In genomic region chr4:4185528-4185927, GRCh38 we compare ENCODE assay signal across 39 cellular contexts. TPM values are rescaled to one million over a fixed set of nuclear protein-coding genes. Genes with fewer than 3 reads are reported as not detected.
"Had no signal": no experiment of that assay in that cellular context is flagged by ENCODE, and none has a peak within 500 bp of the region (broad histone marks: within the 10 kb centered on the region; RNA-seq: fewer than 3 reads in every experiment).

No MANE protein-coding gene starts in this region.

- H3K4me1 Mint-ChIP-seq: activated B cell treated with CpG ODN at 0.5 μM for 24 hours; activated CD4-positive, alpha-beta T cell treated with anti-CD3 and anti-CD28 coated beads, Interleukin-2, amount 10 ng/mL, durations not matched to agents 24 days and 14 days; activated naive CD8-positive, alpha-beta T cell treated with anti-CD3 and anti-CD28 coated beads for 36 hours; activated T-helper 17 cell treated with anti-CD3 and anti-CD28 coated beads, Interleukin-2, amount 50 U/mL, for 72 hours had no signal

- H3K4me1 ChIP-seq: adrenal gland, body of pancreas, breast epithelium had no signal

- H3K9me3 ChIP-seq: adrenal gland, body of pancreas, breast epithelium had no signal

- H3K27ac Mint-ChIP-seq: activated B cell treated with CpG ODN at 0.5 μM for 24 hours; activated CD4-positive, alpha-beta memory T cell treated with anti-CD3 and anti-CD28 coated beads for 36 hours; activated CD4-positive, alpha-beta T cell treated with anti-CD3 and anti-CD28 coated beads, Interleukin-2, amount 10 ng/mL, durations not matched to agents 24 days and 14 days; activated CD8-positive, alpha-beta T cell treated with anti-CD3 and anti-CD28 coated beads for 36 hours; activated naive CD4-positive, alpha-beta T cell treated with anti-CD3 and anti-CD28 coated beads for 36 hours; activated naive CD4-positive, alpha-beta T cell treated with anti-CD3 and anti-CD28 coated beads, Interleukin-2, amount 50 U/mL, for 72 hours; activated naive CD8-positive, alpha-beta T cell treated with anti-CD3 and anti-CD28 coated beads for 36 hours; activated T-cell treated with anti-CD3 and anti-CD28 coated beads, Interleukin-2, amount 50 U/mL, for 72 hours; activated T-helper 1 cell treated with anti-CD3 and anti-CD28 coated beads, Interleukin-12 subunit alpha, Interleukin-12 subunit beta, Interleukin-2, Interleukin-4 antibody, amounts not matched to agents 30 ng/mL and 10 ng/mL and 1 ng/mL, durations not matched to agents 14 hours and 24 hours and 36 hours; activated T-helper 17 cell treated with anti-CD3 and anti-CD28 coated beads, Interleukin-2, amount 50 U/mL, for 72 hours; T-helper 1 cell treated with Interleukin-12 subunit alpha and Interleukin-12 subunit beta and Interleukin-4 antibody, amounts not matched to agents 30 μg/mL and 1 μg/mL, for 36 hours; T-helper 2 cell treated with Interferon-gamma antibody and Interleukin-4, amounts not matched to agents 5 μg/mL and 100 μg/mL, for 36 hours had no signal

- H3K9me3 Mint-ChIP-seq: activated B cell treated with CpG ODN at 0.5 μM for 24 hours; activated CD4-positive, alpha-beta memory T cell treated with anti-CD3 and anti-CD28 coated beads for 36 hours; activated CD4-positive, alpha-beta T cell treated with anti-CD3 and anti-CD28 coated beads, Interleukin-2, amount 10 ng/mL, durations not matched to agents 24 days and 14 days; activated CD8-positive, alpha-beta T cell treated with anti-CD3 and anti-CD28 coated beads for 36 hours; activated naive CD4-positive, alpha-beta T cell treated with anti-CD3 and anti-CD28 coated beads for 36 hours; activated naive CD4-positive, alpha-beta T cell treated with anti-CD3 and anti-CD28 coated beads, Interleukin-2, amount 50 U/mL, for 72 hours; activated naive CD8-positive, alpha-beta T cell treated with anti-CD3 and anti-CD28 coated beads for 36 hours; activated T-cell treated with anti-CD3 and anti-CD28 coated beads, Interleukin-2, amount 50 U/mL, for 4 hours; activated T-cell treated with anti-CD3 and anti-CD28 coated beads, Interleukin-2, amount 50 U/mL, for 72 hours; activated T-helper 1 cell treated with anti-CD3 and anti-CD28 coated beads, Interleukin-12 subunit alpha, Interleukin-12 subunit beta, Interleukin-2, Interleukin-4 antibody, amounts not matched to agents 30 ng/mL and 10 ng/mL and 1 ng/mL, durations not matched to agents 14 hours and 24 hours and 36 hours; activated T-helper 17 cell treated with anti-CD3 and anti-CD28 coated beads, Interleukin-2, amount 50 U/mL, for 72 hours; T-helper 1 cell treated with Interleukin-12 subunit alpha and Interleukin-12 subunit beta and Interleukin-4 antibody, amounts not matched to agents 30 μg/mL and 1 μg/mL, for 36 hours; T-helper 2 cell treated with Interferon-gamma antibody and Interleukin-4, amounts not matched to agents 5 μg/mL and 100 μg/mL, for 36 hours had no signal

- H3K36me3 ChIP-seq: adrenal gland, brain microvascular endothelial cell, breast epithelium had no signal

- FAIRE-seq: astrocyte, TTC549 had no signal

- ATAC-seq: activated CD8-positive, alpha-beta T cell treated with anti-CD3 and anti-CD28 coated beads for 36 hours; activated naive CD4-positive, alpha-beta T cell treated with anti-CD3 and anti-CD28 coated beads, Interleukin-2, amount 50 U/mL, for 72 hours; activated T-cell treated with anti-CD3 and anti-CD28 coated beads, Interleukin-2, amount 50 U/mL, for 4 hours; activated T-cell treated with anti-CD3 and anti-CD28 coated beads, Interleukin-2, amount 50 U/mL, for 72 hours; activated T-helper 17 cell treated with anti-CD3 and anti-CD28 coated beads, Interleukin-2, amount 50 U/mL, for 72 hours; body of pancreas had no signal

- H3K36me3 Mint-ChIP-seq: activated CD4-positive, alpha-beta memory T cell treated with anti-CD3 and anti-CD28 coated beads for 36 hours; activated naive CD4-positive, alpha-beta T cell treated with anti-CD3 and anti-CD28 coated beads, Interleukin-2, amount 50 U/mL, for 72 hours; activated naive CD8-positive, alpha-beta T cell treated with anti-CD3 and anti-CD28 coated beads for 36 hours had no signal

- DNase-seq: activated B cell treated with CpG ODN at 0.5 μM for 24 hours; activated CD4-positive, alpha-beta memory T cell treated with anti-CD3 and anti-CD28 coated beads for 36 hours; activated CD4-positive, alpha-beta T cell treated with anti-CD3 and anti-CD28 coated beads for 4 hours; activated CD4-positive, alpha-beta T cell treated with anti-CD3 and anti-CD28 coated beads, Interleukin-2, amount 10 ng/mL, durations not matched to agents 24 days and 14 days; activated CD4-positive, alpha-beta T cell treated with anti-CD3 and anti-CD28 coated beads, Interleukin-2, amount 50 U/mL, for 1 hour; activated CD4-positive, alpha-beta T cell treated with anti-CD3 and anti-CD28 coated beads, Interleukin-2, amount 50 U/mL, for 4 hours; activated CD4-positive, CD25-positive, alpha-beta regulatory T cell treated with anti-CD3 and anti-CD28 coated beads, Interleukin-2, amount 50 U/mL, for 72 hours; activated CD8-positive, alpha-beta memory T cell treated with anti-CD3 and anti-CD28 coated beads, Interleukin-2, amount 50 U/mL, for 4 hours; activated CD8-positive, alpha-beta T cell treated with anti-CD3 and anti-CD28 coated beads for 36 hours; activated effector memory CD4-positive, alpha-beta T cell treated with anti-CD3 and anti-CD28 coated beads, Interleukin-2, amount 50 U/mL, for 16 hours; activated gamma-delta T cell treated with Interleukin-2 at 50 U/mL for 16 hours; activated naive CD4-positive, alpha-beta T cell; activated naive CD4-positive, alpha-beta T cell treated with anti-CD3 and anti-CD28 coated beads for 36 hours; activated naive CD4-positive, alpha-beta T cell treated with anti-CD3 and anti-CD28 coated beads, Interleukin-2, amount 50 U/mL, for 16 hours; activated naive CD8-positive, alpha-beta T cell treated with anti-CD3 and anti-CD28 coated beads for 36 hours; activated T-cell treated with anti-CD3 and anti-CD28 coated beads for 4 hours; activated T-cell treated with anti-CD3 and anti-CD28 coated beads, Interleukin-2, amount 50 U/mL, for 1 hour; activated T-cell treated with anti-CD3 and anti-CD28 coated beads, Interleukin-2, amount 50 U/mL, for 4 hours; activated T-cell treated with anti-CD3 and anti-CD28 coated beads, Interleukin-2, amount 50 U/mL, for 72 hours; adrenal gland; amniotic stem cell; aorta; body of pancreas; brain microvascular endothelial cell; central memory CD4-positive, alpha-beta T cell; T-helper 1 cell; T-helper 2 cell; T-helper 9 cell had no signal

- H3K27me3 ChIP-seq: adrenal gland, body of pancreas, brain microvascular endothelial cell, breast epithelium had no signal

- H3K27ac ChIP-seq: adrenal gland, body of pancreas, brain microvascular endothelial cell, breast epithelium, VCaP had no signal

- H3K4me3 Mint-ChIP-seq: activated B cell treated with CpG ODN at 0.5 μM for 24 hours; activated CD4-positive, alpha-beta memory T cell treated with anti-CD3 and anti-CD28 coated beads for 36 hours; activated CD4-positive, alpha-beta T cell treated with anti-CD3 and anti-CD28 coated beads, Interleukin-2, amount 10 ng/mL, durations not matched to agents 24 days and 14 days; activated CD8-positive, alpha-beta T cell treated with anti-CD3 and anti-CD28 coated beads for 36 hours; activated naive CD4-positive, alpha-beta T cell treated with anti-CD3 and anti-CD28 coated beads for 36 hours; activated naive CD8-positive, alpha-beta T cell treated with anti-CD3 and anti-CD28 coated beads for 36 hours; activated T-cell treated with anti-CD3 and anti-CD28 coated beads, Interleukin-2, amount 50 U/mL, for 4 hours; activated T-cell treated with anti-CD3 and anti-CD28 coated beads, Interleukin-2, amount 50 U/mL, for 72 hours; activated T-helper 1 cell treated with anti-CD3 and anti-CD28 coated beads, Interleukin-12 subunit alpha, Interleukin-12 subunit beta, Interleukin-2, Interleukin-4 antibody, amounts not matched to agents 30 ng/mL and 10 ng/mL and 1 ng/mL, durations not matched to agents 14 hours and 24 hours and 36 hours; activated T-helper 17 cell treated with anti-CD3 and anti-CD28 coated beads, Interleukin-2, amount 50 U/mL, for 72 hours; T-helper 1 cell treated with Interleukin-12 subunit alpha and Interleukin-12 subunit beta and Interleukin-4 antibody, amounts not matched to agents 30 μg/mL and 1 μg/mL, for 36 hours; T-helper 2 cell treated with Interferon-gamma antibody and Interleukin-4, amounts not matched to agents 5 μg/mL and 100 μg/mL, for 36 hours had no signal

- H3K4me3 ChIP-seq: adrenal gland, body of pancreas, breast epithelium had no signal

RNA-seq across cellular contexts. Expression of gene OTOP1, which starts 41.2 kb away (rescaled TPM):
- total RNA-seq: activated B cell treated with CpG ODN at 0.5 μM for 24 hours; activated CD4-positive, alpha-beta memory T cell treated with anti-CD3 and anti-CD28 coated beads for 36 hours; activated CD4-positive, alpha-beta T cell treated with anti-CD3 and anti-CD28 coated beads, Interleukin-2, amount 10 ng/mL, durations not matched to agents 24 days and 14 days; activated CD8-positive, alpha-beta memory T cell treated with anti-CD3 and anti-CD28 coated beads for 36 hours; activated CD8-positive, alpha-beta T cell treated with anti-CD3 and anti-CD28 coated beads for 36 hours; activated naive CD4-positive, alpha-beta T cell treated with anti-CD3 and anti-CD28 coated beads for 36 hours; activated naive CD4-positive, alpha-beta T cell treated with anti-CD3 and anti-CD28 coated beads, Interleukin-2, amount 50 U/mL, for 72 hours; activated naive CD8-positive, alpha-beta T cell treated with anti-CD3 and anti-CD28 coated beads for 36 hours; activated T-cell treated with anti-CD3 and anti-CD28 coated beads, Interleukin-2, amount 50 U/mL, for 4 hours; activated T-cell treated with anti-CD3 and anti-CD28 coated beads, Interleukin-2, amount 50 U/mL, for 72 hours; activated T-helper 1 cell treated with anti-CD3 and anti-CD28 coated beads, Interleukin-12 subunit alpha, Interleukin-12 subunit beta, Interleukin-2, Interleukin-4 antibody, amounts not matched to agents 30 ng/mL and 10 ng/mL and 1 ng/mL, durations not matched to agents 14 hours and 24 hours and 36 hours; activated T-helper 17 cell treated with anti-CD3 and anti-CD28 coated beads, Interleukin-2, amount 50 U/mL, for 72 hours; adrenal gland; aorta; astrocyte; body of pancreas; breast epithelium; cardiac septum had no signal
- polyA plus RNA-seq: adrenal gland, aorta had no signal
